Comparison of ENCODE assay signal across 8 cellular contexts in genomic region chr5:134758176-134758503, GRCh38.
A peak's percentile ranks its signal among the peaks of the same experiment; 100 is the strongest.
DNase-seq lines count a peak whose midpoint lies in the region; ATAC-seq and TF ChIP-seq lines count a peak whose summit lies in the region.

No MANE protein-coding gene starts in this region.

- no peaks in the 10 kb centered on the region for H3K9me3 ChIP-seq in DND-41 (ENCODE audit: insufficient read depth, low read length, severe bottlenecking)
- no peaks in the 10 kb centered on the region for H3K9me3 ChIP-seq in muscle layer of duodenum (ENCODE audit: control insufficient read depth in 1 of 2, low read length in 2 of 2)

- H3K27ac ChIP-seq in DND-41 (ENCODE audit: low read length) (peak overlapping the region; percentile 49), muscle layer of duodenum (ENCODE audit: low read length) (no peak overlapping the region)

- peaks cover 25% of the 10 kb centered on the region for H4K20me1 ChIP-seq in DND-41 (ENCODE audit: insufficient read depth, low read length)

- DNase-seq in DND-41 = no peak
- no peak for DNase-seq in cardiac fibroblast (ENCODE audit: low read depth in 2 of 2)
- no peak for DNase-seq in DMS53 treated with DMSO at 0.1 percent for 48 hours (lab: John Stamatoyannopoulos, UW; ENCODE audit: unreplicated experiment)
- no peak for DNase-seq in OCI-M1 (lab: John Stamatoyannopoulos, UW)
- no peak for DNase-seq in NOMO-1 treated with DMSO at 0.1 percent for 48 hours (lab: John Stamatoyannopoulos, UW; ENCODE audit: unreplicated experiment)

- H3K4me1 ChIP-seq in DND-41 (ENCODE audit: insufficient read depth, low read length) = peaks cover 38% of the 10 kb centered on the region
- H3K4me1 ChIP-seq in muscle layer of duodenum (ENCODE audit: control insufficient read depth in 1 of 2, insufficient read depth in 2 of 2, low read length in 2 of 2) = peaks cover 3 to 26% of the 10 kb centered on the region in 2 donors

- H2AFZ ChIP-seq in DND-41 (ENCODE audit: low read depth, low read length) = peak overlapping the region; percentile 95

- H3K4me2 ChIP-seq in DND-41 (ENCODE audit: insufficient read depth, low read length) = peak overlapping the region; percentile 90

- no peak for TF ChIP-seq CTCF in DND-41 (IDR thresholded peaks at IDR 0.05; ENCODE audit: borderline replicate concordance, extremely low read depth, low read length, poor library complexity, severe bottlenecking)
- no peak for TF ChIP-seq CTCF in cardiac fibroblast (IDR thresholded peaks at IDR 0.05; ENCODE audit: low read depth, low read length)

- H3K27me3 ChIP-seq in DND-41 (ENCODE audit: insufficient read depth, low read length, poor library complexity) = no peaks in the 10 kb centered on the region
- no peaks in the 10 kb centered on the region for H3K27me3 ChIP-seq in muscle layer of duodenum (ENCODE audit: low read depth, low read length)

- H3K36me3 ChIP-seq in DND-41 (ENCODE audit: insufficient read depth, low read length) (peaks cover 12% of the 10 kb centered on the region), muscle layer of duodenum (ENCODE audit: control insufficient read depth in 1 of 2, insufficient read depth in 2 of 2, low read length in 2 of 2) (no peaks in the 10 kb centered on the region)

- peak overlapping the region; percentile 76 for H3K9ac ChIP-seq in DND-41 (ENCODE audit: low read depth, low read length)

- peaks cover 46% of the 10 kb centered on the region for H3K79me2 ChIP-seq in DND-41 (ENCODE audit: insufficient read depth, low read length)

- ATAC-seq in DND-41 (ENCODE audit: insufficient read depth, low read depth) (no peak), HG03354 (IDR thresholded peaks at IDR 0.05; ENCODE audit: poor library complexity, severe bottlenecking, unreplicated experiment) (peak; percentile 34), GM21737 (IDR thresholded peaks at IDR 0.05; ENCODE audit: unreplicated experiment) (no peak)

- H3K4me3 ChIP-seq in DND-41 (ENCODE audit: low read depth in 1 of 2, low read length in 2 of 2) (peak overlapping the region; percentile 53 to 79; a peak in 3 of 4 replicates), cardiac fibroblast (replicated peaks in 1 of 2; ENCODE audit: low read depth in 2 of 2, low read length in 2 of 2) (peak overlapping the region; percentile 87 to 99), muscle layer of duodenum (ENCODE audit: low read depth in 1 of 2, low read length in 2 of 2) (peak overlapping the region; percentile 80 to 98)
